ENCODE assay signal across 8 cellular contexts in genomic region chr18:64037812-64038414, GRCh38.
DNase-seq lines count a peak whose midpoint lies in the region; ATAC-seq and TF ChIP-seq lines count a peak whose summit lies in the region.

No MANE protein-coding gene starts in this region.

- H3K27me3 ChIP-seq in DOHH2 (ENCODE audit: control insufficient read depth, low read length) (no peaks in the 10 kb centered on the region), foreskin keratinocyte (peaks cover 1% of the 10 kb centered on the region)

- ATAC-seq in GM21360 (IDR thresholded peaks at IDR 0.05; ENCODE audit: unreplicated experiment) (peak; percentile 71), foreskin keratinocyte (peak; percentile 49)
- no peak for ATAC-seq in effector memory CD8-positive, alpha-beta T cell (replicated peaks)

- H3K27ac ChIP-seq in DOHH2 (ENCODE audit: low read depth, low read length) (no peak overlapping the region), foreskin keratinocyte (no peak overlapping the region)

- peak; percentile 22 for DNase-seq in HPDE6-E6E7 (ENCODE audit: extremely low spot score)
- DNase-seq in RPMI7951 (ENCODE audit: low read depth) = peak; percentile 15
- DNase-seq in foreskin keratinocyte = peak; percentile 2 to 13
- no peak for DNase-seq in type B pancreatic cell (ENCODE audit: extremely low spot score, unreplicated experiment)
- DNase-seq in effector memory CD8-positive, alpha-beta T cell = no peak
- DNase-seq in mucosa of gallbladder (ENCODE audit: low spot score) = no peak

- H4K20me1 ChIP-seq in DOHH2 (ENCODE audit: control insufficient read depth, insufficient read depth, low read depth, low read length) = no peaks in the 10 kb centered on the region

- H3K4me3 ChIP-seq in DOHH2 (ENCODE audit: low read length) = no peak overlapping the region

- peaks cover 6% of the 10 kb centered on the region for H3K9me3 Mint-ChIP-seq in type B pancreatic cell
- no peaks in the 10 kb centered on the region for H3K9me3 Mint-ChIP-seq in effector memory CD8-positive, alpha-beta T cell

- no peaks in the 10 kb centered on the region for H3F3A ChIP-seq in DOHH2 (ENCODE audit: control insufficient read depth, insufficient read depth)

- no peaks in the 10 kb centered on the region for H3K79me2 ChIP-seq in DOHH2 (ENCODE audit: control insufficient read depth, low read length)

- no peaks in the 10 kb centered on the region for H3K27me3 Mint-ChIP-seq in type B pancreatic cell
- peaks cover 0 to 9% of the 10 kb centered on the region in 2 donors for H3K27me3 Mint-ChIP-seq in effector memory CD8-positive, alpha-beta T cell

- no peaks in the 10 kb centered on the region for H3K4me1 ChIP-seq in DOHH2 (ENCODE audit: control insufficient read depth, low read length)
- H3K4me1 ChIP-seq in foreskin keratinocyte = no peaks in the 10 kb centered on the region

- peaks cover 6% of the 10 kb centered on the region for H3K4me1 Mint-ChIP-seq in type B pancreatic cell (ENCODE audit: unreplicated experiment)
- no peaks in the 10 kb centered on the region for H3K4me1 Mint-ChIP-seq in effector memory CD8-positive, alpha-beta T cell (ENCODE audit: low read depth in 2 of 2)

- H3K9me3 ChIP-seq in DOHH2 (ENCODE audit: control insufficient read depth, insufficient read depth, low read length) = no peaks in the 10 kb centered on the region

- TF ChIP-seq CTCF in DOHH2 (IDR thresholded peaks at IDR 0.05; ENCODE audit: low read depth, low read length, poor library complexity, severe bottlenecking) = peak; percentile 65
- peak; percentile 70 for TF ChIP-seq CTCF in foreskin keratinocyte (conservative IDR thresholded peaks at IDR 0.05)
- peak; percentile 85 for TF ChIP-seq CTCF in type B pancreatic cell (conservative IDR thresholded peaks at IDR 0.05)

- no peaks in the 10 kb centered on the region for H3K9me2 ChIP-seq in DOHH2 (replicated peaks; ENCODE audit: control insufficient read depth, low read length)

- no peak overlapping the region for H3K27ac Mint-ChIP-seq in type B pancreatic cell
- H3K27ac Mint-ChIP-seq in effector memory CD8-positive, alpha-beta T cell = no peak overlapping the region

- no peak overlapping the region for H3K4me2 ChIP-seq in DOHH2 (ENCODE audit: low read length)

- no peaks in the 10 kb centered on the region for H3K36me3 ChIP-seq in DOHH2 (ENCODE audit: control insufficient read depth, low read length)

- no peaks in the 10 kb centered on the region for H3K36me3 Mint-ChIP-seq in type B pancreatic cell
- H3K36me3 Mint-ChIP-seq in effector memory CD8-positive, alpha-beta T cell (ENCODE audit: insufficient read depth) = no peaks in the 10 kb centered on the region

- H3K4me3 Mint-ChIP-seq in type B pancreatic cell = no peak overlapping the region
- no peak overlapping the region for H3K4me3 Mint-ChIP-seq in effector memory CD8-positive, alpha-beta T cell

Comparison
In these comparisons a context has a peak if more than half of its experiments do, and no peak if none do; other contexts are left out.
1. DNase-seq: peak in HPDE6-E6E7 (single experiment), RPMI7951 (single experiment) and foreskin keratinocyte (2 of 2); none in type B pancreatic cell (single experiment), effector memory CD8-positive, alpha-beta T cell (0 of 3) and mucosa of gallbladder (single experiment).
2. Peak in every context shown above with its lines, with median percentiles within 50 percentile points of each other: CTCF ChIP-seq.